In the genomic region with DNA sequence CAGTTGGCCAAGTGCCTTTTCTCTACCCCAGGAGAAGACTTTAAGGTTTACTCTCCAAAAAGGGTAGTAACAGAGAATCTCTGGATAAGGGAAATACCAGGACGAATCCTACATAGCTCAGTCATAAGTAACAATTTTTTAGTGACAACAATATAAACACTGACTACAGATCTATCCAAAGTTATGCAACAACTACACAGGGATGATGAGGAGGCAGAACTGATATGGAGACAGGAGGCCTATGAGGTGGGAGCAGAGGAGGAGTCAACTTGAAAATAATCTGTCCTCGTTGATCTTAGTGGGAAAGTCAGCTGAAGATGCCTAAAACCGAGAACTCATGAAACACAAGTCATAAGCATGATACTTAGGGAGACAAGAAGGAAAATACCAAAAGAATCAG, we compare ENCODE assay signal across 24 cellular contexts. TPM values are rescaled to one million over a fixed set of nuclear protein-coding genes. Genes with fewer than 3 reads are reported as not detected.
DNase-seq lines count a peak whose midpoint lies in the region; ATAC-seq, FAIRE-seq and TF ChIP-seq lines count a peak whose summit lies in the region.
"Had no signal": no experiment of that assay in that cellular context is flagged by ENCODE, and none has a peak within 500 bp of the region (broad histone marks: within the 10 kb centered on the region; RNA-seq: fewer than 3 reads in every experiment).

No MANE protein-coding gene starts in this region.

- peaks cover 33% of the 10 kb centered on the region for H3K36me3 ChIP-seq in astrocyte (ENCODE audit: insufficient read depth, low read length)
- no peaks in the 10 kb centered on the region for H3K36me3 ChIP-seq in MM.1S (replicated peaks; ENCODE audit: insufficient read depth, low read length)
- H3K36me3 ChIP-seq in hepatocyte (replicated peaks; ENCODE audit: insufficient read depth, low read depth), result no peaks in the 10 kb centered on the region

- 84% methylated on average over 3 of the region's 3 CpGs for WGBS in hepatocyte (ENCODE audit: low lambda C conversion rate, missing lambda C conversion rate)

- peak; percentile 62 for FAIRE-seq in astrocyte (lab: Jason Lieb, UNC)
- FAIRE-seq: keratinocyte had no signal

- no peak for ATAC-seq in stimulated activated naive B cell treated with anti-CD40 and anti-IgM and Interleukin-4, amounts not matched to agents 10 μg/mL and 1 μg/mL and 100 μg/mL, for 72 hours (replicated peaks)
- ATAC-seq in HG03342 (IDR thresholded peaks at IDR 0.05; ENCODE audit: unreplicated experiment), result no peak
- ATAC-seq: activated CD8-positive, alpha-beta T cell treated with anti-CD3 and anti-CD28 coated beads for 36 hours; body of pancreas; gastrocnemius medialis had no signal

- H3K9me3 Mint-ChIP-seq in astrocyte (ENCODE audit: unreplicated experiment), result no peaks in the 10 kb centered on the region
- H3K9me3 Mint-ChIP-seq in stimulated activated naive B cell treated with anti-CD40 and anti-IgM and Interleukin-4, amounts not matched to agents 10 μg/mL and 1 μg/mL and 100 μg/mL, for 72 hours, result no peaks in the 10 kb centered on the region
- H3K9me3 Mint-ChIP-seq: activated CD8-positive, alpha-beta T cell treated with anti-CD3 and anti-CD28 coated beads for 36 hours; activated naive CD8-positive, alpha-beta T cell treated with anti-CD3 and anti-CD28 coated beads, Interleukin-2, amount 10 ng/mL, durations not matched to agents 7 days and 5 days; neural crest cell had no signal

- H3K27ac ChIP-seq in astrocyte (ENCODE audit: low read depth, low read length) (no peak overlapping the region), MM.1S (ENCODE audit: low read length) (no peak overlapping the region), hepatocyte (no peak overlapping the region)
- H3K27ac ChIP-seq: body of pancreas, gastrocnemius medialis, HL-60, SJSA1 had no signal

- TF ChIP-seq CTCF in astrocyte (IDR thresholded peaks at IDR 0.05; ENCODE audit: insufficient read depth, low read depth, low read length), result no peak
- no peak for TF ChIP-seq CTCF in MM.1S (IDR thresholded peaks at IDR 0.05; ENCODE audit: low read length)
- no peak for TF ChIP-seq CTCF in hepatocyte (IDR thresholded peaks at IDR 0.05; ENCODE audit: poor library complexity)

- peaks cover 14% of the 10 kb centered on the region for H3K36me3 Mint-ChIP-seq in astrocyte (ENCODE audit: low read depth, unreplicated experiment)
- peaks cover 15 to 27% of the 10 kb centered on the region in 2 donors for H3K36me3 Mint-ChIP-seq in stimulated activated naive B cell treated with anti-CD40 and anti-IgM and Interleukin-4, amounts not matched to agents 10 μg/mL and 1 μg/mL and 100 μg/mL, for 72 hours

- H3K4me2 ChIP-seq in astrocyte (ENCODE audit: low read length) (no peak overlapping the region), MM.1S (ENCODE audit: low read depth, low read length) (no peak overlapping the region), hepatocyte (no peak overlapping the region)

- no peaks in the 10 kb centered on the region for H3K27me3 ChIP-seq in astrocyte (ENCODE audit: insufficient read depth, low read length)
- no peaks in the 10 kb centered on the region for H3K27me3 ChIP-seq in MM.1S (replicated peaks; ENCODE audit: insufficient read depth, low read length)
- H3K27me3 ChIP-seq in hepatocyte, result no peaks in the 10 kb centered on the region
- H3K27me3 ChIP-seq: body of pancreas, gastrocnemius medialis, SJSA1 had no signal

- H3K27me3 Mint-ChIP-seq in astrocyte (ENCODE audit: low read depth, unreplicated experiment), result no peaks in the 10 kb centered on the region
- H3K27me3 Mint-ChIP-seq in stimulated activated naive B cell treated with anti-CD40 and anti-IgM and Interleukin-4, amounts not matched to agents 10 μg/mL and 1 μg/mL and 100 μg/mL, for 72 hours, result no peaks in the 10 kb centered on the region
- H3K27me3 Mint-ChIP-seq: activated CD8-positive, alpha-beta T cell treated with anti-CD3 and anti-CD28 coated beads for 36 hours; activated naive CD8-positive, alpha-beta T cell treated with anti-CD3 and anti-CD28 coated beads, Interleukin-2, amount 10 ng/mL, durations not matched to agents 7 days and 5 days; CD4-positive, alpha-beta memory T cell had no signal

- H3K4me3 ChIP-seq in astrocyte (ENCODE audit: insufficient read depth, low read depth, low read length) (no peak overlapping the region), MM.1S (ENCODE audit: low read length) (no peak overlapping the region), hepatocyte (no peak overlapping the region)
- H3K4me3 ChIP-seq: body of pancreas, gastrocnemius medialis, SJSA1 had no signal

- no peaks in the 10 kb centered on the region for H3K9me2 ChIP-seq in MM.1S (replicated peaks; ENCODE audit: insufficient read depth, low read length)
- H3K9me2 ChIP-seq in hepatocyte (replicated peaks; ENCODE audit: insufficient read depth), result no peaks in the 10 kb centered on the region

- H3K9me3 ChIP-seq in astrocyte (ENCODE audit: insufficient read depth, low read depth, low read length) (no peaks in the 10 kb centered on the region), MM.1S (replicated peaks; ENCODE audit: insufficient read depth, low read length) (no peaks in the 10 kb centered on the region), hepatocyte (ENCODE audit: low read depth) (no peaks in the 10 kb centered on the region)
- H3K9me3 ChIP-seq: body of pancreas, gastrocnemius medialis, SJSA1 had no signal

- no peaks in the 10 kb centered on the region for H4K20me1 ChIP-seq in astrocyte (ENCODE audit: insufficient read depth, low read length)
- H4K20me1 ChIP-seq in MM.1S (ENCODE audit: insufficient read depth, low read length), result no peaks in the 10 kb centered on the region
- no peaks in the 10 kb centered on the region for H4K20me1 ChIP-seq in hepatocyte (ENCODE audit: insufficient read depth, poor library complexity, severe bottlenecking)

- H3F3A ChIP-seq in MM.1S (ENCODE audit: insufficient read depth, low read length), result no peaks in the 10 kb centered on the region

- no peaks in the 10 kb centered on the region for H3K79me2 ChIP-seq in astrocyte (ENCODE audit: insufficient read depth, low read length)
- H3K79me2 ChIP-seq in MM.1S (ENCODE audit: low read length), result no peaks in the 10 kb centered on the region
- H3K79me2 ChIP-seq in hepatocyte, result no peaks in the 10 kb centered on the region

- no peak overlapping the region for H3K27ac Mint-ChIP-seq in astrocyte (ENCODE audit: unreplicated experiment)
- peak overlapping the region; percentile 11 for H3K27ac Mint-ChIP-seq in stimulated activated naive B cell treated with anti-CD40 and anti-IgM and Interleukin-4, amounts not matched to agents 10 μg/mL and 1 μg/mL and 100 μg/mL, for 72 hours
- H3K27ac Mint-ChIP-seq: activated CD8-positive, alpha-beta T cell treated with anti-CD3 and anti-CD28 coated beads for 36 hours; activated naive CD8-positive, alpha-beta T cell treated with anti-CD3 and anti-CD28 coated beads, Interleukin-2, amount 10 ng/mL, durations not matched to agents 7 days and 5 days had no signal

- H3K4me1 Mint-ChIP-seq in astrocyte (ENCODE audit: low read depth, unreplicated experiment), result peaks cover 5% of the 10 kb centered on the region
- peaks cover 0 to 4% of the 10 kb centered on the region in 2 donors for H3K4me1 Mint-ChIP-seq in stimulated activated naive B cell treated with anti-CD40 and anti-IgM and Interleukin-4, amounts not matched to agents 10 μg/mL and 1 μg/mL and 100 μg/mL, for 72 hours
- H3K4me1 Mint-ChIP-seq: neural crest cell had no signal

- DNase-seq in GM04503 (ENCODE audit: low read depth) (peak; percentile 13), astrocyte (ENCODE audit: low read depth) (peak; percentile 8), iris pigment epithelial cell (ENCODE audit: low read depth) (peak; percentile 78), MM.1S (no peak), hepatocyte (ENCODE audit: low spot score) (no peak)
- no peak for DNase-seq in stimulated activated naive B cell treated with anti-CD40 and anti-IgM and Interleukin-4, amounts not matched to agents 10 μg/mL and 1 μg/mL and 100 μg/mL, for 72 hours
- DNase-seq: activated CD4-positive, CD25-positive, alpha-beta regulatory T cell treated with anti-CD3 and anti-CD28 coated beads, Interleukin-2, amount 50 U/mL, for 72 hours; activated CD8-positive, alpha-beta T cell treated with anti-CD3 and anti-CD28 coated beads for 36 hours; activated effector memory CD4-positive, alpha-beta T cell treated with Interleukin-2 at 50 U/mL for 16 hours; activated naive CD8-positive, alpha-beta T cell treated with anti-CD3 and anti-CD28 coated beads, Interleukin-2, amount 10 ng/mL, durations not matched to agents 7 days and 5 days; body of pancreas; CD4-positive, alpha-beta memory T cell; gastrocnemius medialis; H7; NCI-H1092; NCI-H187; NCI-H526 treated with DMSO at 0.1 percent for 48 hours; stimulated activated CD4-positive, alpha-beta T cell treated with anti-CD3 and anti-CD28 coated beads, Interleukin-1b, Interleukin-23, amount 100 ng/mL, for 48 hours; T-helper 1 cell had no signal

- H3K4me3 Mint-ChIP-seq in astrocyte (ENCODE audit: unreplicated experiment), result no peak overlapping the region
- H3K4me3 Mint-ChIP-seq in stimulated activated naive B cell treated with anti-CD40 and anti-IgM and Interleukin-4, amounts not matched to agents 10 μg/mL and 1 μg/mL and 100 μg/mL, for 72 hours, result no peak overlapping the region
- H3K4me3 Mint-ChIP-seq: activated CD8-positive, alpha-beta T cell treated with anti-CD3 and anti-CD28 coated beads for 36 hours; activated naive CD8-positive, alpha-beta T cell treated with anti-CD3 and anti-CD28 coated beads, Interleukin-2, amount 10 ng/mL, durations not matched to agents 7 days and 5 days; neural crest cell had no signal

- H3K4me1 ChIP-seq in astrocyte (ENCODE audit: insufficient read depth, low read length) (no peaks in the 10 kb centered on the region), MM.1S (ENCODE audit: low read length) (no peaks in the 10 kb centered on the region), hepatocyte (ENCODE audit: insufficient read depth) (no peaks in the 10 kb centered on the region)
- H3K4me1 ChIP-seq: body of pancreas, gastrocnemius medialis had no signal

- no peak overlapping the region for H3K9ac ChIP-seq in astrocyte (ENCODE audit: low read length)
- no peak overlapping the region for H3K9ac ChIP-seq in MM.1S (ENCODE audit: low read length)

- no peak overlapping the region for H2AFZ ChIP-seq in astrocyte (ENCODE audit: low read depth, low read length)
- no peak overlapping the region for H2AFZ ChIP-seq in MM.1S (ENCODE audit: low read length)
- H2AFZ ChIP-seq in hepatocyte, result no peak overlapping the region

RNA-seq across cellular contexts. Expression of a gene that starts 40.2 kb away (rescaled TPM):
- total RNA-seq in astrocyte (103 and 109 TPM in 2 replicates), hepatocyte (132 and 145 TPM in 2 replicates)
- polyA plus RNA-seq in hepatocyte, result 67.5 and 69.4 TPM in 2 replicates

Comparison
In these comparisons a context has a peak if more than half of its experiments do, and no peak if none do; other contexts are left out.
1. DNase-seq: peak in GM04503 (single experiment), astrocyte (single experiment) and iris pigment epithelial cell (single experiment); none in stimulated activated naive B cell treated with anti-CD40 and anti-IgM and Interleukin-4, amounts not matched to agents 10 μg/mL and 1 μg/mL and 100 μg/mL, for 72 hours (single experiment), MM.1S (single experiment) and hepatocyte (single experiment).